In the genomic region with DNA sequence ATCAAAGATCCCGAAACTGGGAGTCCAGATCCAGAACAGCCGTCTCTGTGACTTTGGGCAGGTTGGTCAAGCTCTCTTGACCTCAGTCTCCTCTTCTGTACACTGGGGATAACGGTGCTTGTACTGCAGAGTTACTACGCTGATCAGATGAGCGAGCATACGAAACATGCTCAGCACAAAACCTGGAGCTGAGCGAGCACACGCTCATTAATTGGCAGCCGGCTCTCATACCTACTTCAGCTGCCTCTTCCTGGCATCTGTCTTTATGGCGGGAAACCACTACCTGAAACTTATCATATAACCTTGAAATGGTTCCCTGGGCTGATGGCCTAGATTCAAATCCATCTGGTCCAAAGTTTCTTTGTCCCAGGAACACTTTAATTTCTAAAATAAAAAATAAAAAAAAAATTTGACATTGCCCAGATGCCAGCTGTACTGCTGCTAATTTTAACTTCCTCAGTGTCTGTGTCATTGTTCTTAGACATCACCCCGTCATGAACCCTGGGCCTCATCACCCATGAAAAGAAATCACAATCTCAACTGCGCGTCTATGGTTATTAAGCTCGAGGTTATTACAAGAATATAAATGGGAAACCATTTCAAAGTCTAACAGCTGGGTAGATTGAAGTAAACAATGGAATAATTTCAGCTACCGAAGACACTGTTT, we compare ENCODE assay signal across 1 cellular context.
A peak's percentile ranks its signal among the peaks of the same experiment; 100 is the strongest.
TF ChIP-seq lines count a peak whose summit lies in the region.

No MANE protein-coding gene starts in this region.

TF ChIP-seq in GM12878, 131 proteins besides CTCF, POLR2A, EP300 and RAD21 (continued from another document):
- TF ChIP-seq, protein P1, sequence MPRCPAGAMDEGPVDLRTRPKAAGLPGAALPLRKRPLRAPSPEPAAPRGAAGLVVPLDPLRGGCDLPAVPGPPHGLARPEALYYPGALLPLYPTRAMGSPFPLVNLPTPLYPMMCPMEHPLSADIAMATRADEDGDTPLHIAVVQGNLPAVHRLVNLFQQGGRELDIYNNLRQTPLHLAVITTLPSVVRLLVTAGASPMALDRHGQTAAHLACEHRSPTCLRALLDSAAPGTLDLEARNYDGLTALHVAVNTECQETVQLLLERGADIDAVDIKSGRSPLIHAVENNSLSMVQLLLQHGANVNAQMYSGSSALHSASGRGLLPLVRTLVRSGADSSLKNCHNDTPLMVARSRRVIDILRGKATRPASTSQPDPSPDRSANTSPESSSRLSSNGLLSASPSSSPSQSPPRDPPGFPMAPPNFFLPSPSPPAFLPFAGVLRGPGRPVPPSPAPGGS (IDR thresholded peaks at IDR 0.05; ENCODE audit: borderline replicate concordance, insufficient read depth, low read depth, low read length, poor library complexity, severe bottlenecking): peak; percentile 55
